ENCODE assay signal across 1 cellular context in genomic region chr2:118672055-118672454, GRCh38.
TF ChIP-seq lines count a peak whose summit lies in the region.

No MANE protein-coding gene starts in this region.

TF ChIP-seq in K562, 482 proteins besides CTCF, POLR2A, EP300 and RAD21 (continued from another document):
- TF ChIP-seq, protein P1, sequence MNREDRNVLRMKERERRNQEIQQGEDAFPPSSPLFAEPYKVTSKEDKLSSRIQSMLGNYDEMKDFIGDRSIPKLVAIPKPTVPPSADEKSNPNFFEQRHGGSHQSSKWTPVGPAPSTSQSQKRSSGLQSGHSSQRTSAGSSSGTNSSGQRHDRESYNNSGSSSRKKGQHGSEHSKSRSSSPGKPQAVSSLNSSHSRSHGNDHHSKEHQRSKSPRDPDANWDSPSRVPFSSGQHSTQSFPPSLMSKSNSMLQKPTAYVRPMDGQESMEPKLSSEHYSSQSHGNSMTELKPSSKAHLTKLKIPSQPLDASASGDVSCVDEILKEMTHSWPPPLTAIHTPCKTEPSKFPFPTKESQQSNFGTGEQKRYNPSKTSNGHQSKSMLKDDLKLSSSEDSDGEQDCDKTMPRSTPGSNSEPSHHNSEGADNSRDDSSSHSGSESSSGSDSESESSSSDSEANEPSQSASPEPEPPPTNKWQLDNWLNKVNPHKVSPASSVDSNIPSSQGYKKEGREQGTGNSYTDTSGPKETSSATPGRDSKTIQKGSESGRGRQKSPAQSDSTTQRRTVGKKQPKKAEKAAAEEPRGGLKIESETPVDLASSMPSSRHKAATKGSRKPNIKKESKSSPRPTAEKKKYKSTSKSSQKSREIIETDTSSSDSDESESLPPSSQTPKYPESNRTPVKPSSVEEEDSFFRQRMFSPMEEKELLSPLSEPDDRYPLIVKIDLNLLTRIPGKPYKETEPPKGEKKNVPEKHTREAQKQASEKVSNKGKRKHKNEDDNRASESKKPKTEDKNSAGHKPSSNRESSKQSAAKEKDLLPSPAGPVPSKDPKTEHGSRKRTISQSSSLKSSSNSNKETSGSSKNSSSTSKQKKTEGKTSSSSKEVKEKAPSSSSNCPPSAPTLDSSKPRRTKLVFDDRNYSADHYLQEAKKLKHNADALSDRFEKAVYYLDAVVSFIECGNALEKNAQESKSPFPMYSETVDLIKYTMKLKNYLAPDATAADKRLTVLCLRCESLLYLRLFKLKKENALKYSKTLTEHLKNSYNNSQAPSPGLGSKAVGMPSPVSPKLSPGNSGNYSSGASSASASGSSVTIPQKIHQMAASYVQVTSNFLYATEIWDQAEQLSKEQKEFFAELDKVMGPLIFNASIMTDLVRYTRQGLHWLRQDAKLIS (CRISPR knock-in tag; IDR thresholded peaks at IDR 0.05), result no peak
- TF ChIP-seq ZNF583 (CRISPR knock-in tag; IDR thresholded peaks at IDR 0.05) (no peak), COPS2 (conservative IDR thresholded peaks at IDR 0.05) (no peak)
